8 cellular contexts compared by ENCODE assay signal in genomic region chr19:58386576-58387337, GRCh38. TPM values are rescaled to one million over a fixed set of nuclear protein-coding genes. Genes with fewer than 3 reads are reported as not detected.
DNase-seq lines count a peak whose midpoint lies in the region; ATAC-seq and TF ChIP-seq lines count a peak whose summit lies in the region.

RPS5 (plus strand) TSS chr19:58387269; CDS start chr19:58388138, 869 bp downstream.

- H3K4me1 Mint-ChIP-seq in activated T-helper 2 cell treated with anti-CD3 and anti-CD28 coated beads, Interferon-gamma antibody, Interleukin-2, Interleukin-4, amounts not matched to agents 10 μg/mL and 5 μg/mL and 100 μg/mL, durations not matched to agents 14 hours and 24 hours and 36 hours (ENCODE audit: low read depth) = peaks cover 29% of the 10 kb centered on the region
- peaks cover 19 to 42% of the 10 kb centered on the region in 2 donors for H3K4me1 Mint-ChIP-seq in natural killer cell

- peak within 1 kb of the TSS; percentile 96 for H3K4me3 Mint-ChIP-seq in activated T-helper 2 cell treated with anti-CD3 and anti-CD28 coated beads, Interferon-gamma antibody, Interleukin-2, Interleukin-4, amounts not matched to agents 10 μg/mL and 5 μg/mL and 100 μg/mL, durations not matched to agents 14 hours and 24 hours and 36 hours (ENCODE audit: low read depth)
- H3K4me3 Mint-ChIP-seq in natural killer cell = peak within 1 kb of the TSS; percentile 97

- peaks cover 9% of the 10 kb centered on the region for H3K4me1 ChIP-seq in RWPE2 (ENCODE audit: insufficient read depth, poor library complexity, severe bottlenecking)

- no peaks in the 10 kb centered on the region for H3K9me3 ChIP-seq in RWPE2 (ENCODE audit: severe bottlenecking)

- intact Hi-C loops in activated T-helper 2 cell treated with anti-CD3 and anti-CD28 coated beads, Interferon-gamma antibody, Interleukin-2, Interleukin-4, amounts not matched to agents 10 μg/mL and 5 μg/mL and 100 μg/mL, durations not matched to agents 14 hours and 24 hours and 36 hours (cut with micrococcal nuclease) = loop anchor here (1.0 to 10.0 kb wide), 5 partner anchors 22 to 204 kb away; partner anchors contain the start of genes ZBTB45, ZNF274, ZNF324B and ZNF544
- intact Hi-C loops in natural killer cell (cut with micrococcal nuclease) = loop anchor here (1.0 to 10.0 kb wide), 3 partner anchors 14 to 202 kb away; partner anchors contain the start of genes ZNF132 and ZNF274

- H3K36me3 ChIP-seq in RWPE2 (ENCODE audit: low read depth) = peaks cover 44% of the 10 kb centered on the region

- H3K9me3 Mint-ChIP-seq in activated T-helper 2 cell treated with anti-CD3 and anti-CD28 coated beads, Interferon-gamma antibody, Interleukin-2, Interleukin-4, amounts not matched to agents 10 μg/mL and 5 μg/mL and 100 μg/mL, durations not matched to agents 14 hours and 24 hours and 36 hours = no peaks in the 10 kb centered on the region
- H3K9me3 Mint-ChIP-seq in natural killer cell = no peaks in the 10 kb centered on the region

- DNase-seq in EH (ENCODE audit: low read depth) (peak; percentile 99), H4 (ENCODE audit: low spot score) (peak; percentile 100), LoVo (ENCODE audit: low spot score) (peak; percentile 99), RWPE2 (ENCODE audit: low spot score) (peak; percentile 94), fibroblast of peridontal ligament (ENCODE audit: extremely low read depth) (peak; percentile 99), natural killer cell (peak; percentile 89)
- peak; percentile 96 for DNase-seq in activated T-helper 2 cell treated with anti-CD3 and anti-CD28 coated beads, Interferon-gamma antibody, Interleukin-2, Interleukin-4, amounts not matched to agents 10 μg/mL and 5 μg/mL and 100 μg/mL, durations not matched to agents 14 hours and 24 hours and 36 hours (ENCODE audit: low spot score)
- DNase-seq in stimulated activated naive CD4-positive, alpha-beta T cell treated with Interleukin-2 at 50 U/mL for 16 hours (lab: John Stamatoyannopoulos, UW) = peak; percentile 95

- peaks cover 42% of the 10 kb centered on the region for H3K36me3 Mint-ChIP-seq in activated T-helper 2 cell treated with anti-CD3 and anti-CD28 coated beads, Interferon-gamma antibody, Interleukin-2, Interleukin-4, amounts not matched to agents 10 μg/mL and 5 μg/mL and 100 μg/mL, durations not matched to agents 14 hours and 24 hours and 36 hours (ENCODE audit: low read depth)
- no peaks in the 10 kb centered on the region for H3K36me3 Mint-ChIP-seq in natural killer cell

- no peaks in the 10 kb centered on the region for H3K27me3 Mint-ChIP-seq in activated T-helper 2 cell treated with anti-CD3 and anti-CD28 coated beads, Interferon-gamma antibody, Interleukin-2, Interleukin-4, amounts not matched to agents 10 μg/mL and 5 μg/mL and 100 μg/mL, durations not matched to agents 14 hours and 24 hours and 36 hours (ENCODE audit: low read depth)
- H3K27me3 Mint-ChIP-seq in natural killer cell (ENCODE audit: low read depth in 2 of 2) = no peaks in the 10 kb centered on the region

- peak within 1 kb of the TSS; percentile 88 for H3K27ac ChIP-seq in RWPE2 (ENCODE audit: poor library complexity, severe bottlenecking)

- no peaks in the 10 kb centered on the region for H3K27me3 ChIP-seq in RWPE2 (ENCODE audit: insufficient read depth, poor library complexity, severe bottlenecking)

- peak; percentile 85 for ATAC-seq in RWPE2 (ENCODE audit: low read depth)
- peak; percentile 85 to 96 (median 90) for ATAC-seq in natural killer cell

- TF ChIP-seq CTCF in RWPE2 (IDR thresholded peaks at IDR 0.05; ENCODE audit: poor library complexity, severe bottlenecking) (no peak), natural killer cell (IDR thresholded peaks at IDR 0.05) (no peak)

- peak within 1 kb of the TSS; percentile 62 for H3K4me3 ChIP-seq in RWPE2 (ENCODE audit: severe bottlenecking)

- peak within 1 kb of the TSS; percentile 94 for H3K27ac Mint-ChIP-seq in activated T-helper 2 cell treated with anti-CD3 and anti-CD28 coated beads, Interferon-gamma antibody, Interleukin-2, Interleukin-4, amounts not matched to agents 10 μg/mL and 5 μg/mL and 100 μg/mL, durations not matched to agents 14 hours and 24 hours and 36 hours
- peak within 1 kb of the TSS; percentile 98 for H3K27ac Mint-ChIP-seq in natural killer cell

RNA-seq across cellular contexts. Expression of gene RPS5, which starts in this region (rescaled TPM):
- 3,081 and 3,534 TPM in 2 replicates for total RNA-seq in H4 (2014; rRNA removed; shearing (Covaris generic))
- 1,217 and 1,244 TPM in 2 replicates for total RNA-seq in activated T-helper 2 cell treated with anti-CD3 and anti-CD28 coated beads, Interferon-gamma antibody, Interleukin-2, Interleukin-4, amounts not matched to agents 10 μg/mL and 5 μg/mL and 100 μg/mL, durations not matched to agents 14 hours and 24 hours and 36 hours
- total RNA-seq in natural killer cell = 100 to 1,000 TPM; 406 to 580 (median 525) TPM

Comparison
In these comparisons a context has a peak if more than half of its experiments do, and no peak if none do; other contexts are left out.
1. Peak in every context shown above with its lines: DNase-seq, ATAC-seq, H3K4me3 ChIP-seq and H3K27ac ChIP-seq.